In the genomic region with DNA sequence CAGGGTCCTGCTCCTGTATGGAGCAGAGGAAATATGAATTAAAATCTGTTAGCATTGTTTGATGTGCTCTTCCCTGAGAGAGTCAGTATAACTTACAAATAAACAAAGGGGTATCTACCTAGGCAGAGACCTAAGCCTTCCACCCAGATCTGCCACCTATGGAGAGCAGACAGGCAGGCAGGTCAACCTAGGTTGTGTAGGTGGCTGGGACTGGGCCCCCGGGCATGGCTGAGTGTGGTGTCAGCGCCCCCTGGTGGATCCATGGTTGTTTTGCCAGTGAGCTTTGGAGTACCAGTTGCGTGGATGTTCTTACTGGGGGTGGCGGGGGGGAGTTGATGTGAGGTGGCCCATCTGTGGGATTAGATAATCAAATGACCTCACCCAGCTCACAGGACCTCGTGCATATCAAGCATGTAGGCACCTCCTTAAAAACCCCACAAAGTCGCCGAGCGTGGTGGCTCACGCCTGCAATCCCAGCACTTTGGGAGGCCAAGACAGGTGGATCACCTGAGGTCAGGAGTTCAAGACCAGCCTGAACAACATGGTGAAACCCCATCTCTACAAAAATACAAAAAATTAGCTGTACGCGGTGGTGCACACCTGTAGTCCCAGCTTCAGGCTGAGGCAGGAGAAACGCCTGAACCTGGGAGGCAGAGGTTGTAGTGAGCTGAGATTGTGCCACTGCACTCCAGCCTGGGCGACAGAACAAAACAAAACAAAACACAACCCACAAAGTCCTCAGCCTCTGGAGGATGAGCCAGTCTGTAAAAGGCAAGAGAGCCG, we compare ENCODE assay signal across 9 cellular contexts. TPM values are rescaled to one million over a fixed set of nuclear protein-coding genes. Genes with fewer than 3 reads are reported as not detected.
DNase-seq lines count a peak whose midpoint lies in the region; ATAC-seq and TF ChIP-seq lines count a peak whose summit lies in the region.
"Had no signal": no experiment of that assay in that cellular context is flagged by ENCODE, and none has a peak within 500 bp of the region (broad histone marks: within the 10 kb centered on the region; RNA-seq: fewer than 3 reads in every experiment).

No MANE protein-coding gene starts in this region.

- H3K4me1 Mint-ChIP-seq in activated CD4-positive, alpha-beta T cell treated with anti-CD3 and anti-CD28 coated beads, Interleukin-2, amount 10 ng/mL, durations not matched to agents 24 days and 14 days: peaks cover 16% of the 10 kb centered on the region

- no peaks in the 10 kb centered on the region for H3K9me3 Mint-ChIP-seq in activated CD4-positive, alpha-beta T cell treated with anti-CD3 and anti-CD28 coated beads, Interleukin-2, amount 10 ng/mL, durations not matched to agents 24 days and 14 days

- peak; percentile 20 for DNase-seq in NCI-H526 treated with DMSO at 0.1 percent for 48 hours (lab: John Stamatoyannopoulos, UW)
- peak; percentile 96 for DNase-seq in activated CD4-positive, alpha-beta T cell treated with anti-CD3 and anti-CD28 coated beads, Interleukin-2, amount 10 ng/mL, durations not matched to agents 24 days and 14 days
- DNase-seq in choroid plexus epithelial cell (ENCODE audit: low read depth): peak; percentile 65
- peak; percentile 87 for DNase-seq in left lobe of liver (ENCODE audit: low spot score)
- peak; percentile 78 to 88 (median 82) for DNase-seq in stimulated activated CD4-positive, alpha-beta T cell treated with anti-CD3 and anti-CD28 coated beads, TNF-alpha, amount 100 ng/mL, for 24 hours (ENCODE audit: low read depth in 3 of 3)

- peak overlapping the region; percentile 51 for H3K27ac Mint-ChIP-seq in activated CD4-positive, alpha-beta T cell treated with anti-CD3 and anti-CD28 coated beads, Interleukin-2, amount 10 ng/mL, durations not matched to agents 24 days and 14 days

- peaks cover 27% of the 10 kb centered on the region for H3K36me3 Mint-ChIP-seq in activated CD4-positive, alpha-beta T cell treated with anti-CD3 and anti-CD28 coated beads, Interleukin-2, amount 10 ng/mL, durations not matched to agents 24 days and 14 days (ENCODE audit: low read depth)

- TF ChIP-seq CTCF in choroid plexus epithelial cell (conservative IDR thresholded peaks at IDR 0.05; ENCODE audit: low read depth, low read length): peak; percentile 90

- intact Hi-C loops in activated CD4-positive, alpha-beta T cell treated with anti-CD3 and anti-CD28 coated beads, Interleukin-2, amount 10 ng/mL, durations not matched to agents 24 days and 14 days (cut with micrococcal nuclease): loop anchor here (1.0 to 5.0 kb wide), 4 partner anchors 47 to 148 kb away; a partner anchor contains a TSS

- no peak overlapping the region for H3K4me3 ChIP-seq in choroid plexus epithelial cell (ENCODE audit: low read depth, low read length)

- H3K4me3 Mint-ChIP-seq in activated CD4-positive, alpha-beta T cell treated with anti-CD3 and anti-CD28 coated beads, Interleukin-2, amount 10 ng/mL, durations not matched to agents 24 days and 14 days: no peak overlapping the region

- H3K27me3 Mint-ChIP-seq in activated CD4-positive, alpha-beta T cell treated with anti-CD3 and anti-CD28 coated beads, Interleukin-2, amount 10 ng/mL, durations not matched to agents 24 days and 14 days: no peaks in the 10 kb centered on the region

- ATAC-seq in GM18517 (IDR thresholded peaks at IDR 0.05; ENCODE audit: unreplicated experiment) (peak; percentile 55), HG03280 (IDR thresholded peaks at IDR 0.05; ENCODE audit: unreplicated experiment) (peak; percentile 79), left lobe of liver (peak; percentile 100), GM19397 (IDR thresholded peaks at IDR 0.05; ENCODE audit: unreplicated experiment) (no peak)

RNA-seq across cellular contexts. Expression of a gene that starts 17.6 kb away (rescaled TPM):
- 35.3 and 42.6 TPM in 2 replicates for total RNA-seq in activated CD4-positive, alpha-beta T cell treated with anti-CD3 and anti-CD28 coated beads, Interleukin-2, amount 10 ng/mL, durations not matched to agents 24 days and 14 days
- 7.6 TPM for total RNA-seq in left lobe of liver

RNA-seq across cellular contexts. Expression of a gene that starts 17.7 kb away (rescaled TPM):
- 23.9 and 26.1 TPM in 2 replicates for total RNA-seq in activated CD4-positive, alpha-beta T cell treated with anti-CD3 and anti-CD28 coated beads, Interleukin-2, amount 10 ng/mL, durations not matched to agents 24 days and 14 days
- total RNA-seq in left lobe of liver: 5.1 TPM

RNA-seq across cellular contexts. Expression of a gene that starts 25.0 kb away (rescaled TPM):
- not detected in 2 replicates for total RNA-seq in activated CD4-positive, alpha-beta T cell treated with anti-CD3 and anti-CD28 coated beads, Interleukin-2, amount 10 ng/mL, durations not matched to agents 24 days and 14 days
- total RNA-seq in left lobe of liver: not detected
- total RNA-seq: pulmonary artery endothelial cell had no signal

RNA-seq across cellular contexts. Expression of a gene that starts 41.4 kb away (rescaled TPM):
- total RNA-seq in activated CD4-positive, alpha-beta T cell treated with anti-CD3 and anti-CD28 coated beads, Interleukin-2, amount 10 ng/mL, durations not matched to agents 24 days and 14 days: 1.7 and 2.3 TPM in 2 replicates
- total RNA-seq in left lobe of liver: 1.0 TPM
- total RNA-seq: pulmonary artery endothelial cell had no signal

RNA-seq across cellular contexts. Expression of a gene that starts 44.5 kb away (rescaled TPM):
- total RNA-seq in activated CD4-positive, alpha-beta T cell treated with anti-CD3 and anti-CD28 coated beads, Interleukin-2, amount 10 ng/mL, durations not matched to agents 24 days and 14 days: 143 and 146 TPM in 2 replicates
- total RNA-seq in left lobe of liver: 27.6 TPM

Comparison
In these comparisons a context has a peak if more than half of its experiments do, and no peak if none do; other contexts are left out.
1. DNase-seq: peak in every context shown above with its lines; median percentile 96 in activated CD4-positive, alpha-beta T cell treated with anti-CD3 and anti-CD28 coated beads, Interleukin-2, amount 10 ng/mL, durations not matched to agents 24 days and 14 days; 87 in left lobe of liver; 82 in stimulated activated CD4-positive, alpha-beta T cell treated with anti-CD3 and anti-CD28 coated beads, TNF-alpha, amount 100 ng/mL, for 24 hours; 65 in choroid plexus epithelial cell; 20 in NCI-H526 treated with DMSO at 0.1 percent for 48 hours.